Comparison of ENCODE assay signal across 9 cellular contexts in the genomic region with DNA sequence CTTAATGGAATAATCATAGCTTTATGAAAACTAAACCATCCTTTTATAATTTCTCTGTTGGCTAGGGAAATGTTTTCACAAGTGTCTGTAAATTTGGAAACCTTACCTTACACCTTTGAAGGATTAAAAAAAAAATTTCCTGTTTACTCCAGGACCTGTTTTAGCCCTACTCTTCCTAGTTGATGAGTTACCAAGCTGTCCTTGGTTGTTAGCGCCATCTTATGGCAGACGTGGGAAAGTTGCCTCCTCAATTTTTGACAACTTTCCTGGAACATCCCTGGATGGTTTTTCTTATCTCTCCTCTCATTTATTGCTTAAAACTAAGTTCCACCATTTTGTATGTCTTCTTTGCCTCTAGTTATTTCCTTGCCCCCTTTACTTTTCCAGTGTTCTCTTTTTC. TPM values are rescaled to one million over a fixed set of nuclear protein-coding genes. Genes with fewer than 3 reads are reported as not detected.
DNase-seq lines count a peak whose midpoint lies in the region; TF ChIP-seq lines count a peak whose summit lies in the region.
"Had no signal": no experiment of that assay in that cellular context is flagged by ENCODE, and none has a peak within 500 bp of the region (broad histone marks: within the 10 kb centered on the region; RNA-seq: fewer than 3 reads in every experiment).

No MANE protein-coding gene starts in this region.

- intact Hi-C loops in activated CD4-positive, alpha-beta memory T cell treated with anti-CD3 and anti-CD28 coated beads for 36 hours (cut with micrococcal nuclease): no loop called here
- intact Hi-C loops in activated T-helper 2 cell treated with anti-CD3 and anti-CD28 coated beads, Interferon-gamma antibody, Interleukin-2, Interleukin-4, amounts not matched to agents 10 μg/mL and 5 μg/mL and 100 μg/mL, durations not matched to agents 14 hours and 24 hours and 36 hours (cut with micrococcal nuclease): no loop called here

- H3K9me3 Mint-ChIP-seq in activated CD4-positive, alpha-beta memory T cell treated with anti-CD3 and anti-CD28 coated beads for 36 hours: peaks cover 14% of the 10 kb centered on the region
- H3K9me3 Mint-ChIP-seq in activated CD4-positive, alpha-beta memory T cell treated with anti-CD3 and anti-CD28 coated beads, Interleukin-2, amount 10 ng/mL, durations not matched to agents 7 days and 5 days: peaks cover 14% of the 10 kb centered on the region
- peaks cover 3% of the 10 kb centered on the region for H3K9me3 Mint-ChIP-seq in endodermal cell
- peaks cover 13% of the 10 kb centered on the region for H3K9me3 Mint-ChIP-seq in activated T-helper 2 cell treated with anti-CD3 and anti-CD28 coated beads, Interferon-gamma antibody, Interleukin-2, Interleukin-4, amounts not matched to agents 10 μg/mL and 5 μg/mL and 100 μg/mL, durations not matched to agents 14 hours and 24 hours and 36 hours

- no peak overlapping the region for H3K4me3 ChIP-seq in endodermal cell (ENCODE audit: low read length)
- H3K4me3 ChIP-seq in retinal pigment epithelial cell (ENCODE audit: low read length): no peak overlapping the region

- 29 to 86% methylated on average over 2 of the region's 2 CpGs for WGBS in endodermal cell (ENCODE audit: insufficient coverage in 1 of 2, insufficient read length in 1 of 2), 2 experiments

- DNase-seq in activated CD4-positive, alpha-beta memory T cell treated with anti-CD3 and anti-CD28 coated beads for 36 hours: peak; percentile 25
- DNase-seq in activated CD4-positive, alpha-beta memory T cell treated with anti-CD3 and anti-CD28 coated beads, Interleukin-2, amount 10 ng/mL, durations not matched to agents 7 days and 5 days: no peak
- peak; percentile 30 for DNase-seq in NAMALWA (ENCODE audit: low spot score)
- DNase-seq in endodermal cell: peak; percentile 78
- no peak for DNase-seq in retinal pigment epithelial cell (ENCODE audit: low read depth)
- no peak for DNase-seq in kidney glomerular epithelial cell (lab: John Stamatoyannopoulos, UW)
- no peak for DNase-seq in activated T-helper 2 cell treated with anti-CD3 and anti-CD28 coated beads, Interferon-gamma antibody, Interleukin-2, Interleukin-4, amounts not matched to agents 10 μg/mL and 5 μg/mL and 100 μg/mL, durations not matched to agents 14 hours and 24 hours and 36 hours (ENCODE audit: low spot score)
- DNase-seq in activated CD8-positive, alpha-beta memory T cell treated with anti-CD3 and anti-CD28 coated beads, Interleukin-2, amount 50 U/mL, for 48 hours: no peak
- DNase-seq: NCI-H1436 had no signal

- H3K27ac Mint-ChIP-seq in activated CD4-positive, alpha-beta memory T cell treated with anti-CD3 and anti-CD28 coated beads for 36 hours: no peak overlapping the region
- no peak overlapping the region for H3K27ac Mint-ChIP-seq in activated CD4-positive, alpha-beta memory T cell treated with anti-CD3 and anti-CD28 coated beads, Interleukin-2, amount 10 ng/mL, durations not matched to agents 7 days and 5 days
- no peak overlapping the region for H3K27ac Mint-ChIP-seq in endodermal cell
- no peak overlapping the region for H3K27ac Mint-ChIP-seq in activated T-helper 2 cell treated with anti-CD3 and anti-CD28 coated beads, Interferon-gamma antibody, Interleukin-2, Interleukin-4, amounts not matched to agents 10 μg/mL and 5 μg/mL and 100 μg/mL, durations not matched to agents 14 hours and 24 hours and 36 hours

- H3K27ac ChIP-seq in endodermal cell (ENCODE audit: low read depth, low read length): no peak overlapping the region

- peaks cover 3% of the 10 kb centered on the region for H3K36me3 ChIP-seq in endodermal cell (ENCODE audit: control insufficient read depth, insufficient read depth, low read length)

- H3K4me3 Mint-ChIP-seq in activated CD4-positive, alpha-beta memory T cell treated with anti-CD3 and anti-CD28 coated beads for 36 hours: no peak overlapping the region
- H3K4me3 Mint-ChIP-seq in activated CD4-positive, alpha-beta memory T cell treated with anti-CD3 and anti-CD28 coated beads, Interleukin-2, amount 10 ng/mL, durations not matched to agents 7 days and 5 days: no peak overlapping the region
- H3K4me3 Mint-ChIP-seq in endodermal cell: no peak overlapping the region
- H3K4me3 Mint-ChIP-seq in activated T-helper 2 cell treated with anti-CD3 and anti-CD28 coated beads, Interferon-gamma antibody, Interleukin-2, Interleukin-4, amounts not matched to agents 10 μg/mL and 5 μg/mL and 100 μg/mL, durations not matched to agents 14 hours and 24 hours and 36 hours (ENCODE audit: low read depth): no peak overlapping the region

- H3K4me1 Mint-ChIP-seq in activated CD4-positive, alpha-beta memory T cell treated with anti-CD3 and anti-CD28 coated beads for 36 hours (ENCODE audit: low read depth): peaks cover 21% of the 10 kb centered on the region
- H3K4me1 Mint-ChIP-seq in activated CD4-positive, alpha-beta memory T cell treated with anti-CD3 and anti-CD28 coated beads, Interleukin-2, amount 10 ng/mL, durations not matched to agents 7 days and 5 days: peaks cover 2% of the 10 kb centered on the region
- H3K4me1 Mint-ChIP-seq in endodermal cell: peaks cover 30% of the 10 kb centered on the region
- H3K4me1 Mint-ChIP-seq in activated T-helper 2 cell treated with anti-CD3 and anti-CD28 coated beads, Interferon-gamma antibody, Interleukin-2, Interleukin-4, amounts not matched to agents 10 μg/mL and 5 μg/mL and 100 μg/mL, durations not matched to agents 14 hours and 24 hours and 36 hours (ENCODE audit: low read depth): peaks cover 13% of the 10 kb centered on the region

- H3K9me3 ChIP-seq in endodermal cell (ENCODE audit: control insufficient read depth, low read length): peaks cover 7% of the 10 kb centered on the region

- peaks cover 16% of the 10 kb centered on the region for H3K4me1 ChIP-seq in endodermal cell (ENCODE audit: control insufficient read depth, insufficient read depth, low read length)

- peaks cover 14% of the 10 kb centered on the region for H3K36me3 Mint-ChIP-seq in activated CD4-positive, alpha-beta memory T cell treated with anti-CD3 and anti-CD28 coated beads for 36 hours
- peaks cover 10% of the 10 kb centered on the region for H3K36me3 Mint-ChIP-seq in activated CD4-positive, alpha-beta memory T cell treated with anti-CD3 and anti-CD28 coated beads, Interleukin-2, amount 10 ng/mL, durations not matched to agents 7 days and 5 days (ENCODE audit: low read depth)
- H3K36me3 Mint-ChIP-seq in endodermal cell (ENCODE audit: low read depth): peaks cover 3% of the 10 kb centered on the region
- peaks cover 10% of the 10 kb centered on the region for H3K36me3 Mint-ChIP-seq in activated T-helper 2 cell treated with anti-CD3 and anti-CD28 coated beads, Interferon-gamma antibody, Interleukin-2, Interleukin-4, amounts not matched to agents 10 μg/mL and 5 μg/mL and 100 μg/mL, durations not matched to agents 14 hours and 24 hours and 36 hours (ENCODE audit: low read depth)

- POLR2A ChIA-PET in activated CD4-positive, alpha-beta memory T cell treated with anti-CD3 and anti-CD28 coated beads for 36 hours (lab: Charles Lee): no interaction called here
- POLR2A ChIA-PET in activated CD4-positive, alpha-beta memory T cell treated with anti-CD3 and anti-CD28 coated beads, Interleukin-2, amount 10 ng/mL, durations not matched to agents 7 days and 5 days (lab: Charles Lee): no interaction called here

- CTCF ChIA-PET in activated CD4-positive, alpha-beta memory T cell treated with anti-CD3 and anti-CD28 coated beads for 36 hours (lab: Charles Lee): interaction anchor here (0.8 to 3.1 kb wide), 5 partner anchors 10 to 302 kb away, joined by 3 to 10 read pairs (median 5); no protein-coding TSS in a partner anchor
- CTCF ChIA-PET in activated CD4-positive, alpha-beta memory T cell treated with anti-CD3 and anti-CD28 coated beads, Interleukin-2, amount 10 ng/mL, durations not matched to agents 7 days and 5 days (lab: Charles Lee): interaction anchor here (1.4 kb wide), 1 partner anchor 302 kb away, joined by 6 read pairs; no protein-coding TSS in a partner anchor

- no peak overlapping the region for H3K9ac ChIP-seq in endodermal cell (ENCODE audit: extremely low read depth, low read length, poor library complexity, severe bottlenecking)

- H3K27me3 ChIP-seq in endodermal cell (ENCODE audit: control insufficient read depth, insufficient read depth, low read length, poor library complexity, severe bottlenecking): no peaks in the 10 kb centered on the region

- TF ChIP-seq CTCF in endodermal cell (conservative IDR thresholded peaks at IDR 0.05) (peak; percentile 89), retinal pigment epithelial cell (conservative IDR thresholded peaks at IDR 0.05; ENCODE audit: low read depth, low read length) (peak; percentile 48)

- no peaks in the 10 kb centered on the region for H3K27me3 Mint-ChIP-seq in activated CD4-positive, alpha-beta memory T cell treated with anti-CD3 and anti-CD28 coated beads for 36 hours
- no peaks in the 10 kb centered on the region for H3K27me3 Mint-ChIP-seq in activated CD4-positive, alpha-beta memory T cell treated with anti-CD3 and anti-CD28 coated beads, Interleukin-2, amount 10 ng/mL, durations not matched to agents 7 days and 5 days
- no peaks in the 10 kb centered on the region for H3K27me3 Mint-ChIP-seq in endodermal cell (ENCODE audit: insufficient read depth)
- H3K27me3 Mint-ChIP-seq in activated T-helper 2 cell treated with anti-CD3 and anti-CD28 coated beads, Interferon-gamma antibody, Interleukin-2, Interleukin-4, amounts not matched to agents 10 μg/mL and 5 μg/mL and 100 μg/mL, durations not matched to agents 14 hours and 24 hours and 36 hours (ENCODE audit: low read depth): no peaks in the 10 kb centered on the region

RNA-seq across cellular contexts. Expression of gene ZSWIM6, which starts 25.7 kb away (rescaled TPM):
- total RNA-seq in activated CD4-positive, alpha-beta memory T cell treated with anti-CD3 and anti-CD28 coated beads for 36 hours: 1 to 10 TPM; 5.5 to 5.7 TPM
- 1 to 10 TPM; 6.8 to 7.1 TPM for total RNA-seq in activated CD4-positive, alpha-beta memory T cell treated with anti-CD3 and anti-CD28 coated beads, Interleukin-2, amount 10 ng/mL, durations not matched to agents 7 days and 5 days
- total RNA-seq in endodermal cell: 10 to 100 TPM; 18.1 to 18.8 TPM
- 30.8 TPM for polyA plus RNA-seq in endodermal cell (2013, experiment 1 of 2)
- 31.4 TPM for polyA plus RNA-seq in endodermal cell (2013, experiment 2 of 2)
- total RNA-seq in activated T-helper 2 cell treated with anti-CD3 and anti-CD28 coated beads, Interferon-gamma antibody, Interleukin-2, Interleukin-4, amounts not matched to agents 10 μg/mL and 5 μg/mL and 100 μg/mL, durations not matched to agents 14 hours and 24 hours and 36 hours: 8.9 TPM in 2 replicates

Comparison
In these comparisons a context has a peak if more than half of its experiments do, and no peak if none do; other contexts are left out.
1. DNase-seq: peak in activated CD4-positive, alpha-beta memory T cell treated with anti-CD3 and anti-CD28 coated beads for 36 hours (single experiment), NAMALWA (single experiment) and endodermal cell (single experiment); none in activated CD4-positive, alpha-beta memory T cell treated with anti-CD3 and anti-CD28 coated beads, Interleukin-2, amount 10 ng/mL, durations not matched to agents 7 days and 5 days (single experiment), retinal pigment epithelial cell (single experiment), kidney glomerular epithelial cell (single experiment), activated T-helper 2 cell treated with anti-CD3 and anti-CD28 coated beads, Interferon-gamma antibody, Interleukin-2, Interleukin-4, amounts not matched to agents 10 μg/mL and 5 μg/mL and 100 μg/mL, durations not matched to agents 14 hours and 24 hours and 36 hours (single experiment) and activated CD8-positive, alpha-beta memory T cell treated with anti-CD3 and anti-CD28 coated beads, Interleukin-2, amount 50 U/mL, for 48 hours (single experiment).